In the genomic region with DNA sequence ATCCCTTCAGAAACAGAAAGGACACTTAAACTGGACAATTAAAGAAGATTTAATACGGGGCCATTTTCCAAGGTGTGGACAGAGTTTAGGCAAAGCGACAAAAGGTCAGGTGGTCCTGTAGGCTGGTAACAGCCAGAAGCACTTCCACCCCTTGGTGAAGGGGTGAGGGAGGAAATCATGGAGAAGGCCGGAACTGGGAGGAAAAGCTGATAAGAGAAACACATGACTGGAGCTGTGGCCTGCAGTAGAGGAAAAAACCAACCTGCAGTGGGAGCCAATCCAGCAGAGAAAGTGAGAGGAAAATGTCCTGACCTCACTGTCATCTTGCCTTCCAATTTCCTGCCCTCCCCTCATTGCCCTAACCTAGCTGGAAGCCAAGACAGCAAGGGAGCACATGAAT, we compare ENCODE assay signal across 3 cellular contexts.
A peak's percentile ranks its signal among the peaks of the same experiment; 100 is the strongest.
TF ChIP-seq lines count a peak whose summit lies in the region.

No MANE protein-coding gene starts in this region.

TF ChIP-seq in GM23338, 12 proteins besides CTCF, POLR2A, EP300 and RAD21 (continues in another document):
- TF ChIP-seq, protein P1, sequence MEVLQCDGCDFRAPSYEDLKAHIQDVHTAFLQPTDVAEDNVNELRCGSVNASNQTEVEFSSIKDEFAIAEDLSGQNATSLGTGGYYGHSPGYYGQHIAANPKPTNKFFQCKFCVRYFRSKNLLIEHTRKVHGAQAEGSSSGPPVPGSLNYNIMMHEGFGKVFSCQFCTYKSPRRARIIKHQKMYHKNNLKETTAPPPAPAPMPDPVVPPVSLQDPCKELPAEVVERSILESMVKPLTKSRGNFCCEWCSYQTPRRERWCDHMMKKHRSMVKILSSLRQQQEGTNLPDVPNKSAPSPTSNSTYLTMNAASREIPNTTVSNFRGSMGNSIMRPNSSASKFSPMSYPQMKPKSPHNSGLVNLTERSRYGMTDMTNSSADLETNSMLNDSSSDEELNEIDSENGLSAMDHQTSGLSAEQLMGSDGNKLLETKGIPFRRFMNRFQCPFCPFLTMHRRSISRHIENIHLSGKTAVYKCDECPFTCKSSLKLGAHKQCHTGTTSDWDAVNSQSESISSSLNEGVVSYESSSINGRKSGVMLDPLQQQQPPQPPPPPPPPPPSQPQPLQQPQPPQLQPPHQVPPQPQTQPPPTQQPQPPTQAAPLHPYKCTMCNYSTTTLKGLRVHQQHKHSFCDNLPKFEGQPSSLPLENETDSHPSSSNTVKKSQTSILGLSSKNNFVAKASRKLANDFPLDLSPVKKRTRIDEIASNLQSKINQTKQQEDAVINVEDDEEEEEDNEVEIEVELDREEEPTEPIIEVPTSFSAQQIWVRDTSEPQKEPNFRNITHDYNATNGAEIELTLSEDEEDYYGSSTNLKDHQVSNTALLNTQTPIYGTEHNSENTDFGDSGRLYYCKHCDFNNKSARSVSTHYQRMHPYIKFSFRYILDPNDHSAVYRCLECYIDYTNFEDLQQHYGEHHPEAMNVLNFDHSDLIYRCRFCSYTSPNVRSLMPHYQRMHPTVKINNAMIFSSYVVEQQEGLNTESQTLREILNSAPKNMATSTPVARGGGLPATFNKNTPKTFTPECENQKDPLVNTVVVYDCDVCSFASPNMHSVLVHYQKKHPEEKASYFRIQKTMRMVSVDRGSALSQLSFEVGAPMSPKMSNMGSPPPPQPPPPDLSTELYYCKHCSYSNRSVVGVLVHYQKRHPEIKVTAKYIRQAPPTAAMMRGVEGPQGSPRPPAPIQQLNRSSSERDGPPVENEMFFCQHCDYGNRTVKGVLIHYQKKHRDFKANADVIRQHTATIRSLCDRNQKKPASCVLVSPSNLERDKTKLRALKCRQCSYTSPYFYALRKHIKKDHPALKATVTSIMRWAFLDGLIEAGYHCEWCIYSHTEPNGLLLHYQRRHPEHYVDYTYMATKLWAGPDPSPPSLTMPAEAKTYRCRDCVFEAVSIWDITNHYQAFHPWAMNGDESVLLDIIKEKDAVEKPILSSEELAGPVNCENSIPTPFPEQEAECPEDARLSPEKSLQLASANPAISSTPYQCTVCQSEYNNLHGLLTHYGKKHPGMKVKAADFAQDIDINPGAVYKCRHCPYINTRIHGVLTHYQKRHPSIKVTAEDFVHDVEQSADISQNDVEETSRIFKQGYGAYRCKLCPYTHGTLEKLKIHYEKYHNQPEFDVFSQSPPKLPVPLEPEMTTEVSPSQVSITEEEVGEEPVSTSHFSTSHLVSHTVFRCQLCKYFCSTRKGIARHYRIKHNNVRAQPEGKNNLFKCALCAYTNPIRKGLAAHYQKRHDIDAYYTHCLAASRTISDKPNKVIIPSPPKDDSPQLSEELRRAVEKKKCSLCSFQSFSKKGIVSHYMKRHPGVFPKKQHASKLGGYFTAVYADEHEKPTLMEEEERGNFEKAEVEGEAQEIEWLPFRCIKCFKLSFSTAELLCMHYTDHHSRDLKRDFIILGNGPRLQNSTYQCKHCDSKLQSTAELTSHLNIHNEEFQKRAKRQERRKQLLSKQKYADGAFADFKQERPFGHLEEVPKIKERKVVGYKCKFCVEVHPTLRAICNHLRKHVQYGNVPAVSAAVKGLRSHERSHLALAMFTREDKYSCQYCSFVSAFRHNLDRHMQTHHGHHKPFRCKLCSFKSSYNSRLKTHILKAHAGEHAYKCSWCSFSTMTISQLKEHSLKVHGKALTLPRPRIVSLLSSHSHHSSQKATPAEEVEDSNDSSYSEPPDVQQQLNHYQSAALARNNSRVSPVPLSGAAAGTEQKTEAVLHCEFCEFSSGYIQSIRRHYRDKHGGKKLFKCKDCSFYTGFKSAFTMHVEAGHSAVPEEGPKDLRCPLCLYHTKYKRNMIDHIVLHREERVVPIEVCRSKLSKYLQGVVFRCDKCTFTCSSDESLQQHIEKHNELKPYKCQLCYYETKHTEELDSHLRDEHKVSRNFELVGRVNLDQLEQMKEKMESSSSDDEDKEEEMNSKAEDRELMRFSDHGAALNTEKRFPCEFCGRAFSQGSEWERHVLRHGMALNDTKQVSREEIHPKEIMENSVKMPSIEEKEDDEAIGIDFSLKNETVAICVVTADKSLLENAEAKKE (CRISPR knock-in tag; IDR thresholded peaks at IDR 0.05) = no peak
- TF ChIP-seq ZNF331 (CRISPR knock-in tag; IDR thresholded peaks at IDR 0.05; ENCODE audit: low read depth) (no peak), EZH2 (IDR thresholded peaks at IDR 0.05; ENCODE audit: low read depth, unreplicated experiment) (no peak)

TF ChIP-seq in IMR-90, 13 proteins besides CTCF, POLR2A, EP300 and RAD21:
- TF ChIP-seq SMC3 (IDR thresholded peaks at IDR 0.05; ENCODE audit: low read depth, low read length) (no peak), RCOR1 (IDR thresholded peaks at IDR 0.05; ENCODE audit: insufficient replicate concordance, low read length) (no peak), CHD1 (IDR thresholded peaks at IDR 0.05; ENCODE audit: low read depth, low read length) (no peak)

TF ChIP-seq in K562, 482 proteins besides CTCF, POLR2A, EP300 and RAD21:
- 0 out of 2 replicates have a peak, but pooled peaks have one; percentile 69 for TF ChIP-seq DMBX1 (CRISPR knock-in tag; IDR thresholded peaks at IDR 0.05; ENCODE audit: borderline replicate concordance)
- TF ChIP-seq L3MBTL2 (IDR thresholded peaks at IDR 0.05) = peak; percentile 67
- TF ChIP-seq, protein P2, sequence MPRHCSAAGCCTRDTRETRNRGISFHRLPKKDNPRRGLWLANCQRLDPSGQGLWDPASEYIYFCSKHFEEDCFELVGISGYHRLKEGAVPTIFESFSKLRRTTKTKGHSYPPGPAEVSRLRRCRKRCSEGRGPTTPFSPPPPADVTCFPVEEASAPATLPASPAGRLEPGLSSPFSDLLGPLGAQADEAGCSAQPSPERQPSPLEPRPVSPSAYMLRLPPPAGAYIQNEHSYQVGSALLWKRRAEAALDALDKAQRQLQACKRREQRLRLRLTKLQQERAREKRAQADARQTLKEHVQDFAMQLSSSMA (CRISPR knock-in tag; IDR thresholded peaks at IDR 0.05) = no peak
- TF ChIP-seq, protein P3, sequence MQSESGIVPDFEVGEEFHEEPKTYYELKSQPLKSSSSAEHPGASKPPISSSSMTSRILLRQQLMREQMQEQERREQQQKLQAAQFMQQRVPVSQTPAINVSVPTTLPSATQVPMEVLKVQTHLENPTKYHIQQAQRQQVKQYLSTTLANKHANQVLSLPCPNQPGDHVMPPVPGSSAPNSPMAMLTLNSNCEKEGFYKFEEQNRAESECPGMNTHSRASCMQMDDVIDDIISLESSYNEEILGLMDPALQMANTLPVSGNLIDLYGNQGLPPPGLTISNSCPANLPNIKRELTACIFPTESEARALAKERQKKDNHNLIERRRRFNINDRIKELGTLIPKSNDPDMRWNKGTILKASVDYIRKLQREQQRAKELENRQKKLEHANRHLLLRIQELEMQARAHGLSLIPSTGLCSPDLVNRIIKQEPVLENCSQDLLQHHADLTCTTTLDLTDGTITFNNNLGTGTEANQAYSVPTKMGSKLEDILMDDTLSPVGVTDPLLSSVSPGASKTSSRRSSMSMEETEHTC (IDR thresholded peaks at IDR 0.05) = no peak
- no peak for TF ChIP-seq SIN3A (IDR thresholded peaks at IDR 0.05; ENCODE audit: borderline replicate concordance in 2 of 2, control insufficient read depth in 1 of 2, low read depth in 2 of 2, low read length in 2 of 2)
- 0 out of 2 replicates have a peak, but pooled peaks have one; percentile 17 for TF ChIP-seq OTX1 (CRISPR knock-in tag; IDR thresholded peaks at IDR 0.05)
- TF ChIP-seq ZNF644 (tag; IDR thresholded peaks at IDR 0.05; ENCODE audit: low read depth) = no peak
- no peak for TF ChIP-seq ZC3H11A (IDR thresholded peaks at IDR 0.05; ENCODE audit: low read depth, low read length)
- TF ChIP-seq, protein P4, sequence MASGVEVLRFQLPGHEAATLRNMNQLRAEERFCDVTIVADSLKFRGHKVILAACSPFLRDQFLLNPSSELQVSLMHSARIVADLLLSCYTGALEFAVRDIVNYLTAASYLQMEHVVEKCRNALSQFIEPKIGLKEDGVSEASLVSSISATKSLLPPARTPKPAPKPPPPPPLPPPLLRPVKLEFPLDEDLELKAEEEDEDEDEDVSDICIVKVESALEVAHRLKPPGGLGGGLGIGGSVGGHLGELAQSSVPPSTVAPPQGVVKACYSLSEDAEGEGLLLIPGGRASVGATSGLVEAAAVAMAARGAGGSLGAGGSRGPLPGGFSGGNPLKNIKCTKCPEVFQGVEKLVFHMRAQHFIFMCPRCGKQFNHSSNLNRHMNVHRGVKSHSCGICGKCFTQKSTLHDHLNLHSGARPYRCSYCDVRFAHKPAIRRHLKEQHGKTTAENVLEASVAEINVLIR (CRISPR knock-in tag; IDR thresholded peaks at IDR 0.05) = 0 out of 2 replicates have a peak, but pooled peaks have one; percentile 19
- peak; percentile 37; the same call in 1 of the 2 replicates for TF ChIP-seq ETV1 (tag; conservative IDR thresholded peaks at IDR 0.05; ENCODE audit: low read depth)
- peak; percentile 49; the same call in 1 of the 2 replicates for TF ChIP-seq GABPA (tag; conservative IDR thresholded peaks at IDR 0.05; ENCODE audit: low read depth)
- TF ChIP-seq, protein P5, sequence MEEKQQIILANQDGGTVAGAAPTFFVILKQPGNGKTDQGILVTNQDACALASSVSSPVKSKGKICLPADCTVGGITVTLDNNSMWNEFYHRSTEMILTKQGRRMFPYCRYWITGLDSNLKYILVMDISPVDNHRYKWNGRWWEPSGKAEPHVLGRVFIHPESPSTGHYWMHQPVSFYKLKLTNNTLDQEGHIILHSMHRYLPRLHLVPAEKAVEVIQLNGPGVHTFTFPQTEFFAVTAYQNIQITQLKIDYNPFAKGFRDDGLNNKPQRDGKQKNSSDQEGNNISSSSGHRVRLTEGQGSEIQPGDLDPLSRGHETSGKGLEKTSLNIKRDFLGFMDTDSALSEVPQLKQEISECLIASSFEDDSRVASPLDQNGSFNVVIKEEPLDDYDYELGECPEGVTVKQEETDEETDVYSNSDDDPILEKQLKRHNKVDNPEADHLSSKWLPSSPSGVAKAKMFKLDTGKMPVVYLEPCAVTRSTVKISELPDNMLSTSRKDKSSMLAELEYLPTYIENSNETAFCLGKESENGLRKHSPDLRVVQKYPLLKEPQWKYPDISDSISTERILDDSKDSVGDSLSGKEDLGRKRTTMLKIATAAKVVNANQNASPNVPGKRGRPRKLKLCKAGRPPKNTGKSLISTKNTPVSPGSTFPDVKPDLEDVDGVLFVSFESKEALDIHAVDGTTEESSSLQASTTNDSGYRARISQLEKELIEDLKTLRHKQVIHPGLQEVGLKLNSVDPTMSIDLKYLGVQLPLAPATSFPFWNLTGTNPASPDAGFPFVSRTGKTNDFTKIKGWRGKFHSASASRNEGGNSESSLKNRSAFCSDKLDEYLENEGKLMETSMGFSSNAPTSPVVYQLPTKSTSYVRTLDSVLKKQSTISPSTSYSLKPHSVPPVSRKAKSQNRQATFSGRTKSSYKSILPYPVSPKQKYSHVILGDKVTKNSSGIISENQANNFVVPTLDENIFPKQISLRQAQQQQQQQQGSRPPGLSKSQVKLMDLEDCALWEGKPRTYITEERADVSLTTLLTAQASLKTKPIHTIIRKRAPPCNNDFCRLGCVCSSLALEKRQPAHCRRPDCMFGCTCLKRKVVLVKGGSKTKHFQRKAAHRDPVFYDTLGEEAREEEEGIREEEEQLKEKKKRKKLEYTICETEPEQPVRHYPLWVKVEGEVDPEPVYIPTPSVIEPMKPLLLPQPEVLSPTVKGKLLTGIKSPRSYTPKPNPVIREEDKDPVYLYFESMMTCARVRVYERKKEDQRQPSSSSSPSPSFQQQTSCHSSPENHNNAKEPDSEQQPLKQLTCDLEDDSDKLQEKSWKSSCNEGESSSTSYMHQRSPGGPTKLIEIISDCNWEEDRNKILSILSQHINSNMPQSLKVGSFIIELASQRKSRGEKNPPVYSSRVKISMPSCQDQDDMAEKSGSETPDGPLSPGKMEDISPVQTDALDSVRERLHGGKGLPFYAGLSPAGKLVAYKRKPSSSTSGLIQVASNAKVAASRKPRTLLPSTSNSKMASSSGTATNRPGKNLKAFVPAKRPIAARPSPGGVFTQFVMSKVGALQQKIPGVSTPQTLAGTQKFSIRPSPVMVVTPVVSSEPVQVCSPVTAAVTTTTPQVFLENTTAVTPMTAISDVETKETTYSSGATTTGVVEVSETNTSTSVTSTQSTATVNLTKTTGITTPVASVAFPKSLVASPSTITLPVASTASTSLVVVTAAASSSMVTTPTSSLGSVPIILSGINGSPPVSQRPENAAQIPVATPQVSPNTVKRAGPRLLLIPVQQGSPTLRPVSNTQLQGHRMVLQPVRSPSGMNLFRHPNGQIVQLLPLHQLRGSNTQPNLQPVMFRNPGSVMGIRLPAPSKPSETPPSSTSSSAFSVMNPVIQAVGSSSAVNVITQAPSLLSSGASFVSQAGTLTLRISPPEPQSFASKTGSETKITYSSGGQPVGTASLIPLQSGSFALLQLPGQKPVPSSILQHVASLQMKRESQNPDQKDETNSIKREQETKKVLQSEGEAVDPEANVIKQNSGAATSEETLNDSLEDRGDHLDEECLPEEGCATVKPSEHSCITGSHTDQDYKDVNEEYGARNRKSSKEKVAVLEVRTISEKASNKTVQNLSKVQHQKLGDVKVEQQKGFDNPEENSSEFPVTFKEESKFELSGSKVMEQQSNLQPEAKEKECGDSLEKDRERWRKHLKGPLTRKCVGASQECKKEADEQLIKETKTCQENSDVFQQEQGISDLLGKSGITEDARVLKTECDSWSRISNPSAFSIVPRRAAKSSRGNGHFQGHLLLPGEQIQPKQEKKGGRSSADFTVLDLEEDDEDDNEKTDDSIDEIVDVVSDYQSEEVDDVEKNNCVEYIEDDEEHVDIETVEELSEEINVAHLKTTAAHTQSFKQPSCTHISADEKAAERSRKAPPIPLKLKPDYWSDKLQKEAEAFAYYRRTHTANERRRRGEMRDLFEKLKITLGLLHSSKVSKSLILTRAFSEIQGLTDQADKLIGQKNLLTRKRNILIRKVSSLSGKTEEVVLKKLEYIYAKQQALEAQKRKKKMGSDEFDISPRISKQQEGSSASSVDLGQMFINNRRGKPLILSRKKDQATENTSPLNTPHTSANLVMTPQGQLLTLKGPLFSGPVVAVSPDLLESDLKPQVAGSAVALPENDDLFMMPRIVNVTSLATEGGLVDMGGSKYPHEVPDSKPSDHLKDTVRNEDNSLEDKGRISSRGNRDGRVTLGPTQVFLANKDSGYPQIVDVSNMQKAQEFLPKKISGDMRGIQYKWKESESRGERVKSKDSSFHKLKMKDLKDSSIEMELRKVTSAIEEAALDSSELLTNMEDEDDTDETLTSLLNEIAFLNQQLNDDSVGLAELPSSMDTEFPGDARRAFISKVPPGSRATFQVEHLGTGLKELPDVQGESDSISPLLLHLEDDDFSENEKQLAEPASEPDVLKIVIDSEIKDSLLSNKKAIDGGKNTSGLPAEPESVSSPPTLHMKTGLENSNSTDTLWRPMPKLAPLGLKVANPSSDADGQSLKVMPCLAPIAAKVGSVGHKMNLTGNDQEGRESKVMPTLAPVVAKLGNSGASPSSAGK (IDR thresholded peaks at IDR 0.05) = peak; percentile 25; the same call in 1 of the 2 replicates
